Comparison of ENCODE assay signal across 8 cellular contexts in genomic region chr2:216492951-216493685, GRCh38. TPM values are rescaled to one million over a fixed set of nuclear protein-coding genes. Genes with fewer than 3 reads are reported as not detected.
DNase-seq lines count a peak whose midpoint lies in the region; ATAC-seq, FAIRE-seq and TF ChIP-seq lines count a peak whose summit lies in the region.

No MANE protein-coding gene starts in this region.

- H3K27me3 Mint-ChIP-seq in activated B cell treated with CpG ODN at 0.5 μM for 24 hours: no peaks in the 10 kb centered on the region

- H3K27me3 ChIP-seq in keratinocyte (ENCODE audit: control insufficient read depth, extremely low read depth, insufficient read depth, low read length) (no peaks in the 10 kb centered on the region), left ventricle myocardium inferior (ENCODE audit: low read depth) (no peaks in the 10 kb centered on the region)

- peaks cover 56% of the 10 kb centered on the region for H3K4me1 Mint-ChIP-seq in activated B cell treated with CpG ODN at 0.5 μM for 24 hours

- H3K4me2 ChIP-seq in A549 (no peak overlapping the region), keratinocyte (ENCODE audit: control insufficient read depth, extremely low read depth, insufficient read depth, low read depth, low read length) (no peak overlapping the region)

- dilution Hi-C loops in keratinocyte (cut with MboI; ENCODE audit: extremely low pct_ligation_motif_present, low sequenced_read_pairs): no loop called here

- CTCF ChIA-PET in A549 (lab: Yijun Ruan, JAX): no interaction called here
- CTCF ChIA-PET in activated B cell treated with CpG ODN at 0.5 μM for 24 hours (lab: Charles Lee): no interaction called here

- ATAC-seq in A549: peak; percentile 58 to 66; a peak in 3 of 6 replicates
- peak; percentile 50 for ATAC-seq in activated B cell treated with CpG ODN at 0.5 μM for 24 hours (ENCODE audit: low read depth)
- no peak for ATAC-seq in GM21515 (IDR thresholded peaks at IDR 0.05; ENCODE audit: unreplicated experiment)

- peak overlapping the region; percentile 47 for H3K4me3 Mint-ChIP-seq in activated B cell treated with CpG ODN at 0.5 μM for 24 hours

- FAIRE-seq in A549 (lab: Jason Lieb, UNC) (no peak), H54 (lab: Jason Lieb, UNC) (peak; percentile 96), keratinocyte (lab: Jason Lieb, UNC) (peak; percentile 76), GM19239 (lab: Jason Lieb, UNC) (no peak)

- H2AFZ ChIP-seq in keratinocyte (ENCODE audit: control insufficient read depth, low read length): no peak overlapping the region

- H3K4me3 ChIP-seq in A549 (no peak overlapping the region), keratinocyte (ENCODE audit: control insufficient read depth in 2 of 3, extremely low read depth in 1 of 3, insufficient read depth in 2 of 3, low read depth in 1 of 3, low read length in 3 of 3) (no peak overlapping the region), left ventricle myocardium inferior (no peak overlapping the region)

- H4K20me1 ChIP-seq in keratinocyte (ENCODE audit: control insufficient read depth, extremely low read depth, insufficient read depth, low read length): no peaks in the 10 kb centered on the region

- H3K36me3 Mint-ChIP-seq in activated B cell treated with CpG ODN at 0.5 μM for 24 hours (ENCODE audit: low read depth): peaks cover 2% of the 10 kb centered on the region

- POLR2A ChIA-PET in A549 (lab: Yijun Ruan, JAX): interaction anchor here (0.6 kb wide), 1 partner anchor 11 kb away, joined by 3 read pairs; no protein-coding TSS in a partner anchor
- POLR2A ChIA-PET in activated B cell treated with CpG ODN at 0.5 μM for 24 hours (lab: Charles Lee): interaction anchor here (0.8 to 2.6 kb wide), 6 partner anchors 9 to 270 kb away, joined by 3 to 15 read pairs (median 4); partner anchors contain the start of gene SMARCAL1

- no peaks in the 10 kb centered on the region for H3K9me1 ChIP-seq in keratinocyte (ENCODE audit: control insufficient read depth, extremely low read depth, insufficient read depth, low read length)

- H3K9me3 Mint-ChIP-seq in activated B cell treated with CpG ODN at 0.5 μM for 24 hours: no peaks in the 10 kb centered on the region

- no peaks in the 10 kb centered on the region for H3K9me3 ChIP-seq in A549
- H3K9me3 ChIP-seq in keratinocyte (ENCODE audit: control insufficient read depth, low read depth, low read length): no peaks in the 10 kb centered on the region
- no peaks in the 10 kb centered on the region for H3K9me3 ChIP-seq in left ventricle myocardium inferior (replicated peaks)

- intact Hi-C loops in activated B cell treated with CpG ODN at 0.5 μM for 24 hours (cut with micrococcal nuclease): loop anchor here (1.0 to 10.0 kb wide), 6 partner anchors 18 to 592 kb away; partner anchors contain the start of genes MREG and SMARCAL1
- intact Hi-C loops in left ventricle myocardium inferior (cut with micrococcal nuclease): no loop called here

- H3K36me3 ChIP-seq in keratinocyte (ENCODE audit: control insufficient read depth in 2 of 2, extremely low read depth in 1 of 2, insufficient read depth in 2 of 2, low read length in 2 of 2) (no peaks in the 10 kb centered on the region), left ventricle myocardium inferior (no peaks in the 10 kb centered on the region)

- peak overlapping the region; percentile 91 for H3K27ac Mint-ChIP-seq in activated B cell treated with CpG ODN at 0.5 μM for 24 hours

- no peak for TF ChIP-seq RAD21 in A549 (conservative IDR thresholded peaks at IDR 0.05 in 1 of 2, IDR thresholded peaks at IDR 0.05 in 1 of 2)

- peak overlapping the region in 1 of 2 experiments; percentile 48; a peak in 2 of 6 replicates for H3K27ac ChIP-seq in A549
- no peak overlapping the region for H3K27ac ChIP-seq in keratinocyte (ENCODE audit: control insufficient read depth, insufficient read depth, low read length)
- no peak overlapping the region for H3K27ac ChIP-seq in left ventricle myocardium inferior (replicated peaks)

- H3K9ac ChIP-seq in keratinocyte (ENCODE audit: control insufficient read depth, extremely low read depth, insufficient read depth, low read length): no peak overlapping the region

- H3K79me2 ChIP-seq in keratinocyte (ENCODE audit: control insufficient read depth, insufficient read depth, low read length): peaks cover 7% of the 10 kb centered on the region

- TF ChIP-seq CTCF in A549 (IDR thresholded peaks at IDR 0.05): no peak
- TF ChIP-seq CTCF in activated B cell treated with CpG ODN at 0.5 μM for 24 hours (IDR thresholded peaks at IDR 0.05): no peak
- TF ChIP-seq CTCF in keratinocyte (optimal IDR thresholded peaks at IDR 0.05 in 1 of 3, IDR thresholded peaks at IDR 0.05 in 1 of 3, conservative IDR thresholded peaks at IDR 0.05 in 1 of 3; ENCODE audit: extremely low read depth in 1 of 3, insufficient read depth in 2 of 3, low read length in 3 of 3): no peak
- TF ChIP-seq CTCF in left ventricle myocardium inferior (IDR thresholded peaks at IDR 0.05; ENCODE audit: borderline replicate concordance): no peak

- DNase-seq in A549 (ENCODE audit: low read depth in 1 of 2, low spot score in 1 of 2) (no peak), H54 (ENCODE audit: insufficient read length, low spot score) (peak; percentile 67), activated B cell treated with CpG ODN at 0.5 μM for 24 hours (no peak), keratinocyte (ENCODE audit: low read depth, low spot score) (no peak), GM19239 (ENCODE audit: insufficient read length, low spot score) (no peak), left ventricle myocardium inferior (no peak), NCI-H2107 treated with DMSO at 0.1 percent for 48 hours (lab: John Stamatoyannopoulos, UW; ENCODE audit: unreplicated experiment) (no peak)

- no peak for TF ChIP-seq EP300 in A549 (IDR thresholded peaks at IDR 0.05)

- 88% methylated on average over 5 of the region's 5 CpGs for WGBS in A549 (ENCODE audit: missing lambda C conversion rate)

- H3K4me1 ChIP-seq in A549: peaks cover 18% of the 10 kb centered on the region; the same call in 1 of the 3 replicates
- peaks cover 39% of the 10 kb centered on the region for H3K4me1 ChIP-seq in keratinocyte (ENCODE audit: control insufficient read depth, extremely low read depth, insufficient read depth, low read length)
- H3K4me1 ChIP-seq in left ventricle myocardium inferior: peaks cover 10% of the 10 kb centered on the region

- TF ChIP-seq POLR2A in A549 (IDR thresholded peaks at IDR 0.05; ENCODE audit: low read length): no peak
- no peak for TF ChIP-seq POLR2A in H54 (IDR thresholded peaks at IDR 0.05; ENCODE audit: low read depth, low read length)

TF ChIP-seq in A549, 52 proteins besides CTCF, POLR2A, EP300 and RAD21:
- no peak for TF ChIP-seq RFX5 (IDR thresholded peaks at IDR 0.05)
- no peak for TF ChIP-seq E2F6 (IDR thresholded peaks at IDR 0.05; ENCODE audit: borderline replicate concordance, low read depth)
- no peak for TF ChIP-seq RARB (CRISPR knock-in tag; IDR thresholded peaks at IDR 0.05)

RNA-seq across cellular contexts. Expression of gene RPL37A, which starts 5.5 kb away (rescaled TPM):
- polyA plus RNA-seq in A549 (2011; rRNA removed) (4,046 and 4,130 TPM in 2 replicates), A549 (2017; fragmentation: RNase III; extraction: RNeasy Plus Mini Kit Qiagen cat#74134 plus additional on column Dnase treatment) (4,215 to 4,381 TPM (median 4,330 TPM) in 3 replicates), keratinocyte (1,858 to 4,257 TPM (median 3,899 TPM) in 3 replicates)
- polyA plus RNA-seq in A549 (2012; cell fraction: cytosol; rRNA removed): 1,938 and 2,074 TPM in 2 replicates
- 702 and 1,256 TPM in 2 replicates for polyA plus RNA-seq in A549 (2012; cell fraction: nucleus; rRNA removed)
- polyA minus RNA-seq in A549 (2011; rRNA and poly(A)+ RNA removed): 862 and 1,170 TPM in 2 replicates
- total RNA-seq in activated B cell treated with CpG ODN at 0.5 μM for 24 hours (4,501 and 5,377 TPM in 2 replicates), left ventricle myocardium inferior (1,816 TPM)
- 4,600 TPM for polyA plus RNA-seq in keratinocyte (2011; ENCODE audit: low read depth)
- polyA plus RNA-seq in keratinocyte (2011; cell fraction: cytosol; rRNA removed): 2,058 and 2,504 TPM in 2 replicates
- 771 and 780 TPM in 2 replicates for polyA plus RNA-seq in keratinocyte (2011; cell fraction: nucleus; rRNA removed)
- polyA plus RNA-seq in keratinocyte (2012; ENCODE audit: low replicate concordance): 4,782 and 6,727 TPM in 2 replicates
- polyA minus RNA-seq in keratinocyte: 404 to 934 TPM (median 861 TPM) in 3 replicates
- polyA minus RNA-seq in keratinocyte (2011; cell fraction: cytosol; rRNA and poly(A)+ RNA removed): 1,907 TPM
- 202 and 323 TPM in 2 replicates for polyA minus RNA-seq in keratinocyte (2011; cell fraction: nucleus; rRNA and poly(A)+ RNA removed)
